15 cellular contexts compared by ENCODE assay signal in the genomic region with DNA sequence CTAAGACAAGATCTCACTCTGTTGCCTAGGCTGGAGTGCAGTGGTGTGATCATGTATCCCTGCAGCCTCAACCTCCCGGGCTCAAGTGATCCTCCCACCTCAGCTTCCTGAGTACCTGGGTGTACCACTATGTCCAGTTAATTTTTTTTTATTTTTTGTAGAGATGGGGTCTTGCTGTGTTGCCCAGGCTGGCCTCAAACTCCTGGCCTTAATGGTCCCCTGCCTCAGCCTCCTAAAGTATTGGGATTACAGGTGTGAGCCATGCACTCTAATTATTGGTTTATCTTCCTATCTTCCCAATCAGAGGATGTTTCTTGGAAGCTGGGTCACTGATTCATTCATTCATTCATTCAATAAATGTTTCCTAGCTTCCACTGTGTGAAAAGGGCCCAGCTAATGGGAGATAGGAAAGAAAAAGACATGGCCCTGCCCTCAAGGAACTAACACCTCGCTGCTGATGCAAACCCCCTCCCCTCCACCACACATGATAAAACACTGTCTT. TPM values are rescaled to one million over a fixed set of nuclear protein-coding genes. Genes with fewer than 3 reads are reported as not detected.
DNase-seq lines count a peak whose midpoint lies in the region; ATAC-seq, FAIRE-seq and TF ChIP-seq lines count a peak whose summit lies in the region.
"Had no signal": no experiment of that assay in that cellular context is flagged by ENCODE, and none has a peak within 500 bp of the region (broad histone marks: within the 10 kb centered on the region; RNA-seq: fewer than 3 reads in every experiment).

No MANE protein-coding gene starts in this region.

- H3K4me2 ChIP-seq in BLaER1 treated with 17β-estradiol and CSF1 and Interleukin-3, amounts not matched to agents 10 nM and 100 nM = peak overlapping the region in 10 of 11 experiments; percentile 34 to 87 (median 71); a peak in 16 of 22 replicates
- H3K4me2 ChIP-seq in GM12878 (ENCODE audit: control insufficient read depth, insufficient read depth) = no peak overlapping the region
- H3K4me2 ChIP-seq: SK-N-SH had no signal

- SMC1A ChIA-PET in GM12878 (lab: Charles Lee; ENCODE audit: uncharacterized antibody, unreplicated experiment) = interaction anchor here (0.6 kb wide), 1 partner anchor 48 kb away, joined by 3 read pairs; no protein-coding TSS in a partner anchor

- CTCF ChIA-PET in GM12878 (lab: Yijun Ruan, JAX) = interaction anchor here (0.7 to 2.3 kb wide), 4 partner anchors 52 to 124 kb away, joined by 3 to 8 read pairs (median 3); a partner anchor contains a TSS

- in situ Hi-C loops in GM12878 (cut with MboI) = no loop called here

- no peaks in the 10 kb centered on the region for H3K27me3 ChIP-seq in BLaER1 treated with 17β-estradiol and CSF1 and Interleukin-3, amounts not matched to agents 10 nM and 100 nM
- no peaks in the 10 kb centered on the region for H3K27me3 ChIP-seq in GM12878 (replicated peaks in 1 of 2; ENCODE audit: control insufficient read depth in 2 of 2, insufficient read depth in 2 of 2, low read length in 1 of 2)

- peaks cover 7 to 44% (median 21%) of the 10 kb centered on the region in 11 experiments; a peak in 20 of 22 replicates for H3K36me3 ChIP-seq in BLaER1 treated with 17β-estradiol and CSF1 and Interleukin-3, amounts not matched to agents 10 nM and 100 nM
- H3K36me3 ChIP-seq in GM12878 (ENCODE audit: control insufficient read depth in 2 of 2, insufficient read depth in 2 of 2, low read length in 1 of 2) = no peaks in the 10 kb centered on the region; a peak in 1 of 4 replicates

- TF ChIP-seq RAD21 in GM12878 (IDR thresholded peaks at IDR 0.05; ENCODE audit: insufficient read depth, low read depth, low read length) = no peak

- WGBS in GM12878 (ENCODE audit: insufficient coverage, insufficient replicate concordance, low lambda C conversion rate, missing lambda C conversion rate) = 89% methylated on average over 2 of the region's 2 CpGs

- RAD21 ChIA-PET in GM12878 (lab: Charles Lee; ENCODE audit: unreplicated experiment) = no interaction called here

- no peak for TF ChIP-seq POLR2A in GM12878 (IDR thresholded peaks at IDR 0.05; ENCODE audit: low read depth, low read length)

- peak overlapping the region in 10 of 11 experiments; percentile 22 to 87 (median 70); a peak in 19 of 22 replicates for H3K27ac ChIP-seq in BLaER1 treated with 17β-estradiol and CSF1 and Interleukin-3, amounts not matched to agents 10 nM and 100 nM
- no peak overlapping the region for H3K27ac ChIP-seq in GM12878 (ENCODE audit: control insufficient read depth, insufficient read depth)

- no peak for DNase-seq in GM12878 (ENCODE audit: low read depth, low spot score)
- no peak for DNase-seq in DMS79 (lab: John Stamatoyannopoulos, UW)
- no peak for DNase-seq in midbrain (lab: John Stamatoyannopoulos, UW)
- DNase-seq: C1 segment of cervical spinal cord; CD8-positive, alpha-beta memory T cell; DMS79 treated with DMSO at 0.1 percent for 48 hours; KG1; NCI-H1694 treated with DMSO at 0.1 percent for 48 hours; NCI-H510A treated with DMSO at 0.1 percent for 48 hours; NCI-H774; SHP77 treated with DMSO at 0.1 percent for 48 hours; SK-N-SH had no signal

- BruUV-seq in GM12878 (replicated peaks; lab: Mats Ljungman, UMichigan) = TSS peak; percentile 47

- H4K20me1 ChIP-seq in BLaER1 treated with 17β-estradiol and CSF1 and Interleukin-3, amounts not matched to agents 10 nM and 100 nM = peaks cover 0 to 18% (median 0%) of the 10 kb centered on the region in 11 experiments; a peak in 7 of 22 replicates
- H4K20me1 ChIP-seq in GM12878 (ENCODE audit: control insufficient read depth, insufficient read depth) = no peaks in the 10 kb centered on the region

- POLR2A ChIA-PET in GM12878 (lab: Charles Lee) = interaction anchor here (0.5 to 0.7 kb wide), 2 partner anchors 10 to 217 kb away, joined by 3 read pairs; no protein-coding TSS in a partner anchor

- H3K4me3 ChIP-seq in BLaER1 treated with 17β-estradiol and CSF1 and Interleukin-3, amounts not matched to agents 10 nM and 100 nM = no peak overlapping the region
- no peak overlapping the region for H3K4me3 ChIP-seq in GM12878

- no peak for ATAC-seq in GM12878

- H2AFZ ChIP-seq in GM12878 (ENCODE audit: control insufficient read depth, low read depth, low read length) = no peak overlapping the region

- FAIRE-seq in GM12878 (lab: Jason Lieb, UNC) = no peak
- FAIRE-seq: D721Med, H1 had no signal

- no peaks in the 10 kb centered on the region for H3K79me2 ChIP-seq in GM12878 (ENCODE audit: control insufficient read depth, insufficient read depth, low read length)

- no peak for TF ChIP-seq EP300 in GM12878 (IDR thresholded peaks at IDR 0.05; ENCODE audit: borderline replicate concordance in 1 of 2, control insufficient read depth in 1 of 2, low read depth in 2 of 2, low read length in 2 of 2)

- intact Hi-C loops in GM12878 (cut with micrococcal nuclease; ENCODE audit: unreplicated experiment) = loop anchor here (10.0 kb wide), 1 partner anchor 116 kb away; a partner anchor contains a TSS

- no peak for TF ChIP-seq CTCF in GM12878 (IDR thresholded peaks at IDR 0.05 in 2 of 3, conservative IDR thresholded peaks at IDR 0.05 in 1 of 3; ENCODE audit: control insufficient read depth in 2 of 3, extremely low read depth in 1 of 3, insufficient read depth in 1 of 3, low read depth in 3 of 3, low read length in 3 of 3)

- H3K9ac ChIP-seq in BLaER1 treated with 17β-estradiol and CSF1 and Interleukin-3, amounts not matched to agents 10 nM and 100 nM = peak overlapping the region in 7 of 11 experiments; percentile 12 to 71 (median 62); a peak in 9 of 22 replicates
- H3K9ac ChIP-seq in GM12878 (ENCODE audit: control insufficient read depth, insufficient read depth, low read length) = no peak overlapping the region
- H3K9ac ChIP-seq: SK-N-SH had no signal

- no peaks in the 10 kb centered on the region for H3K9me3 ChIP-seq in BLaER1 treated with 17β-estradiol and CSF1 and Interleukin-3, amounts not matched to agents 10 nM and 100 nM (replicated peaks in 1 of 11)
- H3K9me3 ChIP-seq in GM12878 (replicated peaks; ENCODE audit: control insufficient read depth, insufficient read depth, low read length) = no peaks in the 10 kb centered on the region
- H3K9me3 ChIP-seq: SK-N-SH had no signal

- H3K4me1 ChIP-seq in BLaER1 treated with 17β-estradiol and CSF1 and Interleukin-3, amounts not matched to agents 10 nM and 100 nM = peaks cover 11 to 37% (median 24%) of the 10 kb centered on the region in 10 experiments
- H3K4me1 ChIP-seq in GM12878 (ENCODE audit: control insufficient read depth, insufficient read depth, low read length) = no peaks in the 10 kb centered on the region

RNA-seq across cellular contexts. Expression of a gene that starts 8.5 kb away (rescaled TPM):
- total RNA-seq in GM12878 (2013; cell fraction: nucleolus; rRNA removed) = not detected in 2 replicates
- total RNA-seq in GM12878 (2014; rRNA removed) = not detected in 2 replicates
- total RNA-seq in GM12878 (2014; rRNA removed; fragmentation: Illumina TruSeq; extraction: Trizol) = not detected in 2 replicates
- total RNA-seq in GM12878 (2021) = not detected in 2 replicates
- not detected for polyA plus RNA-seq in GM12878 (2011; ENCODE audit: low read depth)
- not detected in 2 replicates for polyA plus RNA-seq in GM12878 (2011; rRNA removed)
- polyA plus RNA-seq in GM12878 (2011; cell fraction: cytosol; rRNA removed) = not detected in 2 replicates
- not detected in 2 replicates for polyA plus RNA-seq in GM12878 (2011; cell fraction: nucleus; rRNA removed)
- polyA plus RNA-seq in GM12878 (2012) = 0.07 and 0.11 TPM in 2 replicates
- not detected in 2 replicates for polyA plus RNA-seq in GM12878 (2014; fragmentation: Illumina TruSeq; extraction: Trizol)
- polyA plus RNA-seq in GM12878 (2014; fragmentation: Nextera tagmentation; extraction: Ambion mirVana) = not detected
- not detected in 2 replicates for polyA plus RNA-seq in GM12878 (2014; rRNA removed)
- polyA plus RNA-seq in GM12878 (2016; fragmentation: Nextera tagmentation; extraction: Ambion mirVana) = not detected
- not detected in 2 replicates for polyA minus RNA-seq in GM12878 (2011; rRNA and poly(A)+ RNA removed)
- polyA minus RNA-seq in GM12878 (2011; cell fraction: cytosol; rRNA and poly(A)+ RNA removed) = not detected in 2 replicates
- polyA minus RNA-seq in GM12878 (2011; cell fraction: nucleus; rRNA and poly(A)+ RNA removed) = not detected in 2 replicates
- polyA plus RNA-seq: CD8-positive, alpha-beta memory T cell had no signal

RNA-seq across cellular contexts. Expression of a gene that starts 9.4 kb away (rescaled TPM):
- not detected in 2 replicates for total RNA-seq in GM12878 (2013; cell fraction: nucleolus; rRNA removed)
- total RNA-seq in GM12878 (2014; rRNA removed) (0.06 TPM in 1 of 2 replicates, not detected in the other), GM12878 (2014; rRNA removed; fragmentation: Illumina TruSeq; extraction: Trizol) (not detected in 2 replicates), GM12878 (2021) (0.37 and 0.49 TPM in 2 replicates)
- polyA plus RNA-seq in GM12878 (2011; ENCODE audit: low read depth) = not detected
- polyA plus RNA-seq in GM12878 (2011; rRNA removed) (not detected in 2 replicates), GM12878 (2014; fragmentation: Illumina TruSeq; extraction: Trizol) (not detected in 2 replicates), GM12878 (2014; fragmentation: Nextera tagmentation; extraction: Ambion mirVana) (not detected), GM12878 (2014; rRNA removed) (not detected in 2 replicates), GM12878 (2016; fragmentation: Nextera tagmentation; extraction: Ambion mirVana) (not detected)
- polyA plus RNA-seq in GM12878 (2011; cell fraction: cytosol; rRNA removed) = not detected in 2 replicates
- not detected in 2 replicates for polyA plus RNA-seq in GM12878 (2011; cell fraction: nucleus; rRNA removed)
- not detected in 2 replicates for polyA plus RNA-seq in GM12878 (2012)
- polyA minus RNA-seq in GM12878 (2011; rRNA and poly(A)+ RNA removed) = not detected in 2 replicates
- 0.83 and 1.2 TPM in 2 replicates for polyA minus RNA-seq in GM12878 (2011; cell fraction: cytosol; rRNA and poly(A)+ RNA removed)
- polyA minus RNA-seq in GM12878 (2011; cell fraction: nucleus; rRNA and poly(A)+ RNA removed) = not detected in 2 replicates
- polyA plus RNA-seq: CD8-positive, alpha-beta memory T cell had no signal

RNA-seq across cellular contexts. Expression of a gene that starts 17.3 kb away (rescaled TPM):
- 59.8 and 76.4 TPM in 2 replicates for total RNA-seq in GM12878 (2013; cell fraction: nucleolus; rRNA removed)
- 9.7 and 11.0 TPM in 2 replicates for total RNA-seq in GM12878 (2014; rRNA removed)
- 7.2 and 8.5 TPM in 2 replicates for total RNA-seq in GM12878 (2014; rRNA removed; fragmentation: Illumina TruSeq; extraction: Trizol)
- total RNA-seq in GM12878 (2021) = 20.8 and 29.2 TPM in 2 replicates
- polyA plus RNA-seq in GM12878 (2011; ENCODE audit: low read depth) = 8.1 TPM
- polyA plus RNA-seq in GM12878 (2011; rRNA removed) = 11.4 and 16.8 TPM in 2 replicates
- polyA plus RNA-seq in GM12878 (2011; cell fraction: cytosol; rRNA removed) = 19.3 and 22.6 TPM in 2 replicates
- 45.9 and 58.0 TPM in 2 replicates for polyA plus RNA-seq in GM12878 (2011; cell fraction: nucleus; rRNA removed)
- polyA plus RNA-seq in GM12878 (2012) = 14.1 and 14.6 TPM in 2 replicates
- polyA plus RNA-seq in GM12878 (2014; fragmentation: Illumina TruSeq; extraction: Trizol) = 8.0 and 12.2 TPM in 2 replicates
- 1 to 10 TPM; 3.3 to 3.5 TPM for polyA plus RNA-seq in GM12878 (2014; fragmentation: Nextera tagmentation; extraction: Ambion mirVana)
- 22.1 and 29.2 TPM in 2 replicates for polyA plus RNA-seq in GM12878 (2014; rRNA removed)
- 10 to 100 TPM; 12.8 to 14.5 TPM for polyA plus RNA-seq in GM12878 (2016; fragmentation: Nextera tagmentation; extraction: Ambion mirVana)
- 16.2 and 20.7 TPM in 2 replicates for polyA minus RNA-seq in GM12878 (2011; rRNA and poly(A)+ RNA removed)
- polyA minus RNA-seq in GM12878 (2011; cell fraction: cytosol; rRNA and poly(A)+ RNA removed) = 6.5 and 7.8 TPM in 2 replicates
- polyA minus RNA-seq in GM12878 (2011; cell fraction: nucleus; rRNA and poly(A)+ RNA removed) = 14.5 and 25.4 TPM in 2 replicates

RNA-seq across cellular contexts. Expression of a gene that starts 45.7 kb away (rescaled TPM):
- total RNA-seq in GM12878 (2013; cell fraction: nucleolus; rRNA removed) = 23.6 and 25.0 TPM in 2 replicates
- total RNA-seq in GM12878 (2014; rRNA removed) (33.2 and 35.4 TPM in 2 replicates), GM12878 (2014; rRNA removed; fragmentation: Illumina TruSeq; extraction: Trizol) (9.6 and 10.5 TPM in 2 replicates), GM12878 (2021) (31.4 and 34.1 TPM in 2 replicates)
- 11.5 TPM for polyA plus RNA-seq in GM12878 (2011; ENCODE audit: low read depth)
- polyA plus RNA-seq in GM12878 (2011; rRNA removed) (14.5 and 26.2 TPM in 2 replicates), GM12878 (2014; fragmentation: Illumina TruSeq; extraction: Trizol) (6.8 and 15.5 TPM in 2 replicates), GM12878 (2014; fragmentation: Nextera tagmentation; extraction: Ambion mirVana) (1 to 10 TPM in 1 of 2 experiments, under 1 TPM in 1; 0.87 to 3.5 TPM), GM12878 (2014; rRNA removed) (33.1 and 33.2 TPM in 2 replicates), GM12878 (2016; fragmentation: Nextera tagmentation; extraction: Ambion mirVana) (10 to 100 TPM; 28.1 to 36.4 TPM)
- polyA plus RNA-seq in GM12878 (2011; cell fraction: cytosol; rRNA removed) = 41.9 and 52.6 TPM in 2 replicates
- polyA plus RNA-seq in GM12878 (2011; cell fraction: nucleus; rRNA removed) = 36.4 and 39.8 TPM in 2 replicates
- 28.7 and 30.8 TPM in 2 replicates for polyA plus RNA-seq in GM12878 (2012)
- polyA minus RNA-seq in GM12878 (2011; rRNA and poly(A)+ RNA removed) = 21.6 and 34.8 TPM in 2 replicates
- polyA minus RNA-seq in GM12878 (2011; cell fraction: cytosol; rRNA and poly(A)+ RNA removed) = 18.7 and 20.5 TPM in 2 replicates
- 11.2 and 15.9 TPM in 2 replicates for polyA minus RNA-seq in GM12878 (2011; cell fraction: nucleus; rRNA and poly(A)+ RNA removed)

RNA-seq across cellular contexts. Expression of a gene that starts 53.1 kb away (rescaled TPM):
- 34.3 and 35.5 TPM in 2 replicates for total RNA-seq in GM12878 (2013; cell fraction: nucleolus; rRNA removed)
- total RNA-seq in GM12878 (2014; rRNA removed) = 60.4 and 64.2 TPM in 2 replicates
- total RNA-seq in GM12878 (2014; rRNA removed; fragmentation: Illumina TruSeq; extraction: Trizol) = 38.5 and 40.4 TPM in 2 replicates
- 56.4 and 59.6 TPM in 2 replicates for total RNA-seq in GM12878 (2021)
- polyA plus RNA-seq in GM12878 (2011; ENCODE audit: low read depth) = 38.5 TPM
- 34.2 and 52.7 TPM in 2 replicates for polyA plus RNA-seq in GM12878 (2011; rRNA removed)
- 93.9 and 107 TPM in 2 replicates for polyA plus RNA-seq in GM12878 (2011; cell fraction: cytosol; rRNA removed)
- polyA plus RNA-seq in GM12878 (2011; cell fraction: nucleus; rRNA removed) = 115 and 142 TPM in 2 replicates
- polyA plus RNA-seq in GM12878 (2012) = 67.6 and 76.3 TPM in 2 replicates
- 21.0 and 33.6 TPM in 2 replicates for polyA plus RNA-seq in GM12878 (2014; fragmentation: Illumina TruSeq; extraction: Trizol)
- polyA plus RNA-seq in GM12878 (2014; fragmentation: Nextera tagmentation; extraction: Ambion mirVana) = 10 to 100 TPM; 43.0 to 56.5 TPM
- polyA plus RNA-seq in GM12878 (2014; rRNA removed) = 63.0 and 70.2 TPM in 2 replicates
- polyA plus RNA-seq in GM12878 (2016; fragmentation: Nextera tagmentation; extraction: Ambion mirVana) = 10 to 100 TPM; 66.1 to 74.6 TPM
- 28.4 and 52.6 TPM in 2 replicates for polyA minus RNA-seq in GM12878 (2011; rRNA and poly(A)+ RNA removed)
- polyA minus RNA-seq in GM12878 (2011; cell fraction: cytosol; rRNA and poly(A)+ RNA removed) = 14.0 and 25.1 TPM in 2 replicates
- polyA minus RNA-seq in GM12878 (2011; cell fraction: nucleus; rRNA and poly(A)+ RNA removed) = 20.1 and 20.9 TPM in 2 replicates
